Comparison of ENCODE assay signal across 18 cellular contexts in genomic region chr16:330746-331145, GRCh38. TPM values are rescaled to one million over a fixed set of nuclear protein-coding genes. Genes with fewer than 3 reads are reported as not detected.
DNase-seq lines count a peak whose midpoint lies in the region; ATAC-seq lines count a peak whose summit lies in the region.
"Had no signal": no experiment of that assay in that cellular context is flagged by ENCODE, and none has a peak within 500 bp of the region (broad histone marks: within the 10 kb centered on the region; RNA-seq: fewer than 3 reads in every experiment).

No MANE protein-coding gene starts in this region.

- no peaks in the 10 kb centered on the region for H3K9me3 Mint-ChIP-seq in activated CD4-positive, alpha-beta T cell treated with anti-CD3 and anti-CD28 coated beads for 36 hours (ENCODE audit: low read depth)
- H3K9me3 Mint-ChIP-seq: activated CD4-positive, alpha-beta memory T cell treated with anti-CD3 and anti-CD28 coated beads, Interleukin-2, amount 10 ng/mL, durations not matched to agents 7 days and 5 days; activated naive CD4-positive, alpha-beta T cell treated with anti-CD3 and anti-CD28 coated beads, Interleukin-2, amount 50 U/mL, for 24 hours; activated T-cell treated with anti-CD3 and anti-CD28 coated beads, Interleukin-2, amount 50 U/mL, for 24 hours had no signal

- H3K4me1 ChIP-seq in adipocyte (ENCODE audit: control insufficient read depth, insufficient read depth, low read length): peaks cover 27% of the 10 kb centered on the region
- peaks cover 12 to 16% of the 10 kb centered on the region in 2 donors for H3K4me1 ChIP-seq in muscle layer of duodenum (ENCODE audit: control insufficient read depth in 1 of 2, insufficient read depth in 2 of 2, low read length in 2 of 2)

- H3K9me3 ChIP-seq in adipocyte (ENCODE audit: control insufficient read depth, low read length): no peaks in the 10 kb centered on the region
- no peaks in the 10 kb centered on the region for H3K9me3 ChIP-seq in muscle layer of duodenum (ENCODE audit: control insufficient read depth in 1 of 2, low read length in 2 of 2)
- H3K9me3 ChIP-seq: body of pancreas, suprapubic skin had no signal

- no peak overlapping the region for H3K4me3 ChIP-seq in adipocyte (ENCODE audit: low read length)
- no peak overlapping the region for H3K4me3 ChIP-seq in muscle layer of duodenum (ENCODE audit: low read depth in 1 of 2, low read length in 2 of 2)
- H3K4me3 ChIP-seq: body of pancreas, skin epidermis, suprapubic skin had no signal

- H3K4me1 Mint-ChIP-seq in activated CD4-positive, alpha-beta T cell treated with anti-CD3 and anti-CD28 coated beads for 36 hours: peaks cover 53% of the 10 kb centered on the region

- ATAC-seq in activated CD4-positive, alpha-beta T cell treated with anti-CD3 and anti-CD28 coated beads for 36 hours: no peak
- ATAC-seq: body of pancreas had no signal

- CTCF ChIA-PET in activated CD4-positive, alpha-beta T cell treated with anti-CD3 and anti-CD28 coated beads for 36 hours (lab: Charles Lee): no interaction called here

- H3K36me3 ChIP-seq in adipocyte (ENCODE audit: control insufficient read depth, insufficient read depth, low read length, severe bottlenecking) (no peaks in the 10 kb centered on the region), muscle layer of duodenum (ENCODE audit: control insufficient read depth in 1 of 2, insufficient read depth in 2 of 2, low read length in 2 of 2) (no peaks in the 10 kb centered on the region)
- H3K36me3 ChIP-seq: suprapubic skin had no signal

- POLR2A ChIA-PET in activated CD4-positive, alpha-beta T cell treated with anti-CD3 and anti-CD28 coated beads for 36 hours (lab: Charles Lee): no interaction called here

- H3K36me3 Mint-ChIP-seq in activated CD4-positive, alpha-beta T cell treated with anti-CD3 and anti-CD28 coated beads for 36 hours (ENCODE audit: low read depth): peaks cover 7% of the 10 kb centered on the region
- H3K36me3 Mint-ChIP-seq: activated naive CD4-positive, alpha-beta T cell treated with anti-CD3 and anti-CD28 coated beads, Interleukin-2, amount 50 U/mL, for 24 hours had no signal

- H3K27me3 Mint-ChIP-seq in activated CD4-positive, alpha-beta T cell treated with anti-CD3 and anti-CD28 coated beads for 36 hours: no peaks in the 10 kb centered on the region
- H3K27me3 Mint-ChIP-seq: activated naive CD4-positive, alpha-beta T cell treated with anti-CD3 and anti-CD28 coated beads, Interleukin-2, amount 50 U/mL, for 24 hours; activated T-cell treated with anti-CD3 and anti-CD28 coated beads, Interleukin-2, amount 50 U/mL, for 24 hours had no signal

- peak overlapping the region; percentile 6 for H3K27ac ChIP-seq in muscle layer of duodenum (ENCODE audit: low read length)
- H3K27ac ChIP-seq: body of pancreas, skin epidermis, suprapubic skin had no signal

- H3K27me3 ChIP-seq in adipocyte (replicated peaks; ENCODE audit: control insufficient read depth, insufficient read depth, low read length) (no peaks in the 10 kb centered on the region), muscle layer of duodenum (ENCODE audit: low read depth, low read length) (no peaks in the 10 kb centered on the region)
- H3K27me3 ChIP-seq: body of pancreas, suprapubic skin had no signal

- H3K9ac ChIP-seq in adipocyte (ENCODE audit: low read length): peak overlapping the region; percentile 53

- no peak overlapping the region for H3K4me3 Mint-ChIP-seq in activated CD4-positive, alpha-beta T cell treated with anti-CD3 and anti-CD28 coated beads for 36 hours
- H3K4me3 Mint-ChIP-seq: activated CD4-positive, alpha-beta memory T cell treated with anti-CD3 and anti-CD28 coated beads, Interleukin-2, amount 10 ng/mL, durations not matched to agents 7 days and 5 days; activated naive CD4-positive, alpha-beta T cell treated with anti-CD3 and anti-CD28 coated beads, Interleukin-2, amount 50 U/mL, for 24 hours; activated T-cell treated with anti-CD3 and anti-CD28 coated beads, Interleukin-2, amount 50 U/mL, for 24 hours had no signal

- DNase-seq in G401 (ENCODE audit: low spot score) (peak; percentile 35), adipocyte (ENCODE audit: low read depth) (no peak), NCI-H524 (lab: John Stamatoyannopoulos, UW) (no peak)
- no peak for DNase-seq in effector CD4-positive, alpha-beta T cell
- no peak for DNase-seq in activated CD4-positive, alpha-beta T cell treated with anti-CD3 and anti-CD28 coated beads for 36 hours
- DNase-seq: activated CD4-positive, alpha-beta memory T cell treated with anti-CD3 and anti-CD28 coated beads, Interleukin-2, amount 10 ng/mL, durations not matched to agents 7 days and 5 days; activated T-cell treated with anti-CD3 and anti-CD28 coated beads, Interleukin-2, amount 50 U/mL, for 24 hours; body of pancreas; COR-L47; cortex of kidney; NCI-H2171 treated with DMSO at 0.1 percent for 48 hours; stimulated activated CD4-positive, alpha-beta T cell treated with anti-CD3 and anti-CD28 coated beads, Interleukin-4, amount 100 ng/mL, for 4 hours; stimulated activated CD8-positive, alpha-beta memory T cell treated with anti-CD3 and anti-CD28 coated beads, Interleukin-4, amount 100 ng/mL, for 48 hours had no signal

- no peak overlapping the region for H3K27ac Mint-ChIP-seq in activated CD4-positive, alpha-beta T cell treated with anti-CD3 and anti-CD28 coated beads for 36 hours
- H3K27ac Mint-ChIP-seq: activated CD4-positive, alpha-beta memory T cell treated with anti-CD3 and anti-CD28 coated beads, Interleukin-2, amount 10 ng/mL, durations not matched to agents 7 days and 5 days; activated naive CD4-positive, alpha-beta T cell treated with anti-CD3 and anti-CD28 coated beads, Interleukin-2, amount 50 U/mL, for 24 hours; activated T-cell treated with anti-CD3 and anti-CD28 coated beads, Interleukin-2, amount 50 U/mL, for 24 hours had no signal

- intact Hi-C loops in activated CD4-positive, alpha-beta T cell treated with anti-CD3 and anti-CD28 coated beads for 36 hours (cut with DNase I, micrococcal nuclease): no loop called here

- in situ Hi-C loops in G401 (cut with HindIII; ENCODE audit: low sequenced_read_pairs): no loop called here

RNA-seq across cellular contexts. Expression of gene AXIN1, which starts 21.8 kb away (rescaled TPM):
- total RNA-seq in G401 (2014; rRNA removed; shearing (Covaris generic)): 45.5 and 46.3 TPM in 2 replicates
- total RNA-seq in activated CD4-positive, alpha-beta T cell treated with anti-CD3 and anti-CD28 coated beads for 36 hours: 10 to 100 TPM; 20.0 to 23.8 TPM

RNA-seq across cellular contexts. Expression of gene MRPL28, which starts 39.6 kb away (rescaled TPM):
- total RNA-seq in G401 (2014; rRNA removed; shearing (Covaris generic)): 250 and 260 TPM in 2 replicates
- 10 to 100 TPM; 90.2 to 94.4 TPM for total RNA-seq in activated CD4-positive, alpha-beta T cell treated with anti-CD3 and anti-CD28 coated beads for 36 hours

RNA-seq across cellular contexts. Expression of gene PDIA2, which starts 47.8 kb away (rescaled TPM):
- not detected in 2 replicates for total RNA-seq in G401 (2014; rRNA removed; shearing (Covaris generic))
- not detected for total RNA-seq in activated CD4-positive, alpha-beta T cell treated with anti-CD3 and anti-CD28 coated beads for 36 hours
- total RNA-seq: activated CD4-positive, alpha-beta memory T cell treated with anti-CD3 and anti-CD28 coated beads, Interleukin-2, amount 10 ng/mL, durations not matched to agents 7 days and 5 days; suprapubic skin had no signal

RNA-seq across cellular contexts. Expression of gene ARHGDIG, which starts 50.4 kb away (rescaled TPM):
- 2.6 and 12.2 TPM in 2 replicates for total RNA-seq in G401 (2014; rRNA removed; shearing (Covaris generic))
- not detected for total RNA-seq in activated CD4-positive, alpha-beta T cell treated with anti-CD3 and anti-CD28 coated beads for 36 hours
- total RNA-seq: activated CD4-positive, alpha-beta memory T cell treated with anti-CD3 and anti-CD28 coated beads, Interleukin-2, amount 10 ng/mL, durations not matched to agents 7 days and 5 days; lower leg skin; suprapubic skin had no signal

RNA-seq across cellular contexts. Expression of gene PGAP6, which starts 51.0 kb away (rescaled TPM):
- 53.0 and 60.8 TPM in 2 replicates for total RNA-seq in G401 (2014; rRNA removed; shearing (Covaris generic))
- total RNA-seq in activated CD4-positive, alpha-beta T cell treated with anti-CD3 and anti-CD28 coated beads for 36 hours: 10 to 100 TPM; 22.9 to 40.8 TPM
